ENCODE assay signal across 8 cellular contexts in the genomic region with DNA sequence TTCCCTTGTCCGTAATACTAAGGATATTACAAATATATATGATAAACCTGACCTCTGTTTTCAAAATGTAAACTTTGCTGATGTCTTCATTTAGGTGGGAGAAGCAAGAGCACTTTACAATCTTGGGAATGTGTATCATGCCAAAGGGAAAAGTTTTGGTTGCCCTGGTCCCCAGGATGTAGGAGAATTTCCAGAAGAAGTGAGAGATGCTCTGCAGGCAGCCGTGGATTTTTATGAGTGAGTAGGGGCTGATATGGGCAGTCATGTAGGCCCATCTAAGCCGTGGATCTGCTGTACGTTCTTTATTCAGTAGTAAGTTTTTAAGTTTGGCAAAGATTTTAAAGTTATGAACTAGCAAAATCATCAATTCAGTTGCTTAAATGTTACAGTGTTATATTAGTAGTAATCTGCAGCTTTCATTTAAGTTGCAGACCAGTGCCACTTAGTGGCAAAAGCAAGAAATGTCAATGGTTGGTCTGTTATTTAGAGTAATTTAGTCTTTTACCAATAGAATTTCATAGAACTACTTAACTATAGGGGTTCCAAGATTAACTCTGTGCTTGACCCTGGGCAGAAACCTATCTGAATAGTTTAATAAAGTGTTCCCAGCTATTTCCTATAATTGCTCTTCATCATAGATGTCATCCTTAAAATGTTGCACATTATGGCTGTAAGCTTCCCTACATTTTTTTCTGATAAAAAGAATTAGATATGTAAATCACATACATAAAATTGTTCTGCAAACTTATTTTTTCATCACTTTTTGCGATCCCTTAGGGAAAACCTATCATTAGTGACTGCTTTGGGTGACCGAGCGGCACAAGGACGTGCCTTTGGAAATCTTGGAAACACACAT. TPM values are rescaled to one million over a fixed set of nuclear protein-coding genes. Genes with fewer than 3 reads are reported as not detected.
DNase-seq lines count a peak whose midpoint lies in the region; ATAC-seq, FAIRE-seq and TF ChIP-seq lines count a peak whose summit lies in the region.

No MANE protein-coding gene starts in this region.

- H3K27ac Mint-ChIP-seq in MCF 10A (ENCODE audit: low read depth, unreplicated experiment), result peak overlapping the region; percentile 23
- H3K27ac Mint-ChIP-seq in stimulated activated naive CD8-positive, alpha-beta T cell treated with anti-CD3 and anti-CD28 coated beads, Interleukin-15, amount 100 ng/mL, for 72 hours, result no peak overlapping the region

- POLR2A ChIA-PET in MCF 10A (lab: Yijun Ruan, JAX), result interaction anchor here (0.7 to 7.9 kb wide), 12 partner anchors 9 to 75 kb away, joined by 3 to 185 read pairs (median 5); partner anchors contain the start of genes CLCC1 and GPSM2

- no TSS peak for BruUV-seq in MCF 10A (replicated peaks; lab: Mats Ljungman, UMichigan)

- no peak overlapping the region for H3K9ac ChIP-seq in NT2/D1 (ENCODE audit: insufficient read length, low read depth)

- H3K36me3 ChIP-seq in ACC112 (ENCODE audit: insufficient read depth, low read length), result peaks cover 7% of the 10 kb centered on the region; the same call in 1 of the 2 replicates
- no peaks in the 10 kb centered on the region for H3K36me3 ChIP-seq in NT2/D1 (ENCODE audit: insufficient read depth, insufficient read length, low read length)

- H3K27me3 ChIP-seq in ACC112 (ENCODE audit: insufficient read depth, low read length) (no peaks in the 10 kb centered on the region), NT2/D1 (ENCODE audit: insufficient read depth, insufficient read length) (no peaks in the 10 kb centered on the region)

- peaks cover 59% of the 10 kb centered on the region for H3K36me3 Mint-ChIP-seq in MCF 10A (ENCODE audit: insufficient read depth, unreplicated experiment)

- CTCF ChIA-PET in MCF 10A (lab: Yijun Ruan, JAX), result interaction anchor here (0.7 to 9.2 kb wide), 18 partner anchors 7 to 274 kb away, joined by 3 to 255 read pairs (median 3); no protein-coding TSS in a partner anchor

- peaks cover 28% of the 10 kb centered on the region for H3K79me2 ChIP-seq in ACC112 (ENCODE audit: control insufficient read depth, insufficient read depth, low read length, unreplicated experiment)

- H3K4me3 ChIP-seq in ACC112 (ENCODE audit: low read depth, low read length) (no peak overlapping the region), NT2/D1 (ENCODE audit: insufficient read length, low read depth) (no peak overlapping the region)

- peak; percentile 63 for TF ChIP-seq CTCF in MCF 10A (IDR thresholded peaks at IDR 0.05; ENCODE audit: unreplicated experiment)

- no peaks in the 10 kb centered on the region for H3K9me3 Mint-ChIP-seq in MCF 10A (ENCODE audit: unreplicated experiment)
- H3K9me3 Mint-ChIP-seq in stimulated activated naive CD8-positive, alpha-beta T cell treated with anti-CD3 and anti-CD28 coated beads, Interleukin-15, amount 100 ng/mL, for 72 hours, result no peaks in the 10 kb centered on the region

- intact Hi-C loops in MCF 10A (cut with micrococcal nuclease), result loop anchor here (1.0 to 5.0 kb wide), 5 partner anchors 70 to 385 kb away; partner anchors contain the start of genes PRPF38B and STXBP3

- FAIRE-seq in G401.6 (lab: Jason Lieb, UNC) (peak; percentile 97), islet of Langerhans (lab: Jason Lieb, UNC) (peak; percentile 96)

- H3K4me1 ChIP-seq in ACC112 (ENCODE audit: control insufficient read depth, insufficient read depth, low read length, unreplicated experiment), result peaks cover 3% of the 10 kb centered on the region
- no peaks in the 10 kb centered on the region for H3K4me1 ChIP-seq in NT2/D1 (ENCODE audit: insufficient read depth, insufficient read length)

- H2AFZ ChIP-seq in ACC112 (ENCODE audit: low read length, unreplicated experiment), result no peak overlapping the region

- H3K4me3 Mint-ChIP-seq in MCF 10A (ENCODE audit: unreplicated experiment), result no peak overlapping the region
- H3K4me3 Mint-ChIP-seq in stimulated activated naive CD8-positive, alpha-beta T cell treated with anti-CD3 and anti-CD28 coated beads, Interleukin-15, amount 100 ng/mL, for 72 hours, result no peak overlapping the region

- H3K27me3 Mint-ChIP-seq in MCF 10A (ENCODE audit: insufficient read depth, unreplicated experiment), result no peaks in the 10 kb centered on the region
- H3K27me3 Mint-ChIP-seq in stimulated activated naive CD8-positive, alpha-beta T cell treated with anti-CD3 and anti-CD28 coated beads, Interleukin-15, amount 100 ng/mL, for 72 hours, result no peaks in the 10 kb centered on the region

- DNase-seq in NT2/D1 (ENCODE audit: low read depth, low spot score) (peak; percentile 25), MCF 10A (ENCODE audit: unreplicated experiment) (peak; percentile 73)
- peak in 1 of 2 donors; percentile 23 for DNase-seq in stimulated activated naive CD8-positive, alpha-beta T cell treated with anti-CD3 and anti-CD28 coated beads, Interleukin-15, amount 100 ng/mL, for 72 hours

- peak overlapping the region; percentile 41; the same call in 1 of the 2 replicates for H3K27ac ChIP-seq in ACC112 (ENCODE audit: low read depth, low read length)

- H3K9me3 ChIP-seq in NT2/D1 (ENCODE audit: insufficient read depth, low read length), result no peaks in the 10 kb centered on the region

- peak; percentile 68 for ATAC-seq in HG03575 (IDR thresholded peaks at IDR 0.05; ENCODE audit: extremely low read depth, insufficient number of reproducible peaks, low FRiP score, unreplicated experiment)
- ATAC-seq in stimulated activated naive CD8-positive, alpha-beta T cell treated with anti-CD3 and anti-CD28 coated beads, Interleukin-15, amount 100 ng/mL, for 72 hours, result peak; percentile 72
- ATAC-seq in HG03457 (IDR thresholded peaks at IDR 0.05; ENCODE audit: unreplicated experiment), result no peak

- peaks cover 20% of the 10 kb centered on the region for H3K4me1 Mint-ChIP-seq in MCF 10A (ENCODE audit: insufficient read depth, unreplicated experiment)
- no peaks in the 10 kb centered on the region for H3K4me1 Mint-ChIP-seq in stimulated activated naive CD8-positive, alpha-beta T cell treated with anti-CD3 and anti-CD28 coated beads, Interleukin-15, amount 100 ng/mL, for 72 hours

RNA-seq across cellular contexts. Expression of gene GPSM2, which starts 21.3 kb away (rescaled TPM):
- 61.2 and 88.7 TPM in 2 replicates for total RNA-seq in MCF 10A (2022)

RNA-seq across cellular contexts. Expression of gene AKNAD1, which starts 41.2 kb away (rescaled TPM):
- 6.1 and 7.2 TPM in 2 replicates for total RNA-seq in MCF 10A (2022)
